16 cellular contexts compared by ENCODE assay signal in genomic region chr12:13187399-13187798, GRCh38. TPM values are rescaled to one million over a fixed set of nuclear protein-coding genes. Genes with fewer than 3 reads are reported as not detected.
DNase-seq lines count a peak whose midpoint lies in the region; ATAC-seq and TF ChIP-seq lines count a peak whose summit lies in the region.
"Had no signal": no experiment of that assay in that cellular context is flagged by ENCODE, and none has a peak within 500 bp of the region (broad histone marks: within the 10 kb centered on the region; RNA-seq: fewer than 3 reads in every experiment).

No MANE protein-coding gene starts in this region.

- ATAC-seq in GM19452 (IDR thresholded peaks at IDR 0.05; ENCODE audit: unreplicated experiment) (no peak), GM18498 (IDR thresholded peaks at IDR 0.05; ENCODE audit: unreplicated experiment) (no peak)
- ATAC-seq: activated CD4-positive, alpha-beta T cell treated with anti-CD3 and anti-CD28 coated beads for 36 hours; heart left ventricle had no signal

- H3K4me3 ChIP-seq in choroid plexus epithelial cell (ENCODE audit: low read depth, low read length) (no peak overlapping the region), esophagus muscularis mucosa (no peak overlapping the region)
- H3K4me3 ChIP-seq: heart left ventricle, SJCRH30, tibial nerve had no signal

- H3K27ac Mint-ChIP-seq in mesothelial cell of epicardium = peak overlapping the region; percentile 54
- H3K27ac Mint-ChIP-seq: activated CD4-positive, alpha-beta T cell treated with anti-CD3 and anti-CD28 coated beads for 36 hours; CD4-positive, alpha-beta memory T cell had no signal

- no peak for TF ChIP-seq CTCF in choroid plexus epithelial cell (conservative IDR thresholded peaks at IDR 0.05; ENCODE audit: low read depth, low read length)
- no peak for TF ChIP-seq CTCF in mesothelial cell of epicardium (IDR thresholded peaks at IDR 0.05; ENCODE audit: unreplicated experiment)
- no peak for TF ChIP-seq CTCF in esophagus muscularis mucosa (IDR thresholded peaks at IDR 0.05)

- 59% methylated on average over 4 of the region's 4 CpGs for WGBS in esophagus muscularis mucosa

- no peaks in the 10 kb centered on the region for H3K27me3 Mint-ChIP-seq in mesothelial cell of epicardium (ENCODE audit: low read depth)

- no peak overlapping the region for H3K4me3 Mint-ChIP-seq in mesothelial cell of epicardium
- H3K4me3 Mint-ChIP-seq: activated CD4-positive, alpha-beta T cell treated with anti-CD3 and anti-CD28 coated beads for 36 hours; CD4-positive, alpha-beta memory T cell had no signal

- no peak overlapping the region for H3K27ac ChIP-seq in esophagus muscularis mucosa (replicated peaks in 1 of 4)
- H3K27ac ChIP-seq: heart left ventricle, SJCRH30, tibial nerve had no signal

- no peaks in the 10 kb centered on the region for H3K9me3 Mint-ChIP-seq in mesothelial cell of epicardium
- H3K9me3 Mint-ChIP-seq: CD4-positive, alpha-beta memory T cell had no signal

- no peaks in the 10 kb centered on the region for H3K9me3 ChIP-seq in esophagus muscularis mucosa
- H3K9me3 ChIP-seq: heart left ventricle, SJCRH30, tibial nerve had no signal

- peaks cover 17% of the 10 kb centered on the region for H3K4me1 Mint-ChIP-seq in mesothelial cell of epicardium
- H3K4me1 Mint-ChIP-seq: CD4-positive, alpha-beta memory T cell had no signal

- intact Hi-C loops in esophagus muscularis mucosa (cut with DNase I) = no loop called here

- DNase-seq in EL (peak; percentile 88), HT1080 (ENCODE audit: low read depth) (peak; percentile 80), choroid plexus epithelial cell (ENCODE audit: low read depth) (peak; percentile 59), mesothelial cell of epicardium (ENCODE audit: low spot score in 2 of 2, unreplicated experiment in 2 of 2) (no peak), esophagus muscularis mucosa (ENCODE audit: extremely low spot score) (no peak), NCI-H345 (lab: John Stamatoyannopoulos, UW) (no peak)
- DNase-seq: activated CD4-positive, alpha-beta T cell treated with anti-CD3 and anti-CD28 coated beads for 36 hours; activated gamma-delta T cell treated with Interleukin-2 at 50 U/mL for 16 hours; CD4-positive, alpha-beta memory T cell; heart left ventricle; midbrain; NCI-H526; SJCRH30 had no signal

- H3K4me1 ChIP-seq in esophagus muscularis mucosa = no peaks in the 10 kb centered on the region

- peaks cover 0 to 1% (median 0%) of the 10 kb centered on the region in 4 donors for H3K27me3 ChIP-seq in esophagus muscularis mucosa
- H3K27me3 ChIP-seq: heart left ventricle, SJCRH30, tibial nerve had no signal

- TF ChIP-seq POLR2A in esophagus muscularis mucosa (IDR thresholded peaks at IDR 0.05; ENCODE audit: low read depth) = no peak

- no peaks in the 10 kb centered on the region for H3K36me3 ChIP-seq in esophagus muscularis mucosa
- H3K36me3 ChIP-seq: heart left ventricle, SJCRH30, tibial nerve had no signal

- no peak for TF ChIP-seq EP300 in esophagus muscularis mucosa (IDR thresholded peaks at IDR 0.05)

- H3K36me3 Mint-ChIP-seq in mesothelial cell of epicardium = no peaks in the 10 kb centered on the region
- H3K36me3 Mint-ChIP-seq: CD4-positive, alpha-beta memory T cell had no signal

RNA-seq across cellular contexts. Expression of gene EMP1, which starts 9.1 kb away (rescaled TPM):
- 58.8 and 248 TPM in 2 replicates for total RNA-seq in HT1080 (2014; rRNA removed; shearing (Covaris generic))
- polyA plus RNA-seq in HT1080 (2015; cell fraction: cytosol; rRNA removed) = 380 and 384 TPM in 2 replicates
- polyA plus RNA-seq in HT1080 (2015; cell fraction: nucleus; rRNA removed) = 358 and 396 TPM in 2 replicates
- total RNA-seq in mesothelial cell of epicardium = 16.3 to 19.0 TPM (median 16.5 TPM) in 3 replicates
- total RNA-seq in esophagus muscularis mucosa = 100 to 1,000 TPM in 1 of 4 donors, 10 to 100 TPM in 3; 42.8 to 425 (median 63.0) TPM

Comparison
In these comparisons a context has a peak if more than half of its experiments do, and no peak if none do; other contexts are left out.
1. DNase-seq: peak in EL (single experiment), HT1080 (single experiment) and choroid plexus epithelial cell (single experiment); none in mesothelial cell of epicardium (0 of 2), esophagus muscularis mucosa (single experiment) and NCI-H345 (single experiment).